22 cellular contexts compared by ENCODE assay signal in genomic region chr7:18177129-18177814, GRCh38.
A peak's percentile ranks its signal among the peaks of the same experiment; 100 is the strongest.
DNase-seq lines count a peak whose midpoint lies in the region; ATAC-seq and TF ChIP-seq lines count a peak whose summit lies in the region.
"Had no signal": no experiment of that assay in that cellular context is flagged by ENCODE, and none has a peak within 500 bp of the region (broad histone marks: within the 10 kb centered on the region; RNA-seq: fewer than 3 reads in every experiment).

No MANE protein-coding gene starts in this region.

- peak overlapping the region; percentile 54 for H3K27ac ChIP-seq in HL-60 (replicated peaks)
- no peak overlapping the region for H3K27ac ChIP-seq in endodermal cell (ENCODE audit: low read depth, low read length)
- H3K27ac ChIP-seq: lower lobe of right lung, parathyroid adenoma, vagina had no signal

- H3K4me1 ChIP-seq in endodermal cell (ENCODE audit: control insufficient read depth, insufficient read depth, low read length) = peaks cover 2% of the 10 kb centered on the region
- H3K4me1 ChIP-seq: lower lobe of right lung, parathyroid adenoma, vagina had no signal

- no peaks in the 10 kb centered on the region for H3K27me3 ChIP-seq in HL-60 (ENCODE audit: insufficient read depth, poor library complexity, severe bottlenecking)
- H3K27me3 ChIP-seq in endodermal cell (ENCODE audit: control insufficient read depth, insufficient read depth, low read length, poor library complexity, severe bottlenecking) = no peaks in the 10 kb centered on the region
- H3K27me3 ChIP-seq: heart left ventricle, vagina had no signal

- H3K27ac Mint-ChIP-seq in endodermal cell (peak overlapping the region; percentile 4), type B pancreatic cell (peak overlapping the region; percentile 79)
- H3K27ac Mint-ChIP-seq: activated CD4-positive, alpha-beta T cell treated with anti-CD3 and anti-CD28 coated beads for 36 hours; T-helper 2 cell treated with Interferon-gamma antibody and Interleukin-4, amounts not matched to agents 5 μg/mL and 100 μg/mL, for 36 hours had no signal

- no peak overlapping the region for H3K4me3 Mint-ChIP-seq in endodermal cell
- peak overlapping the region; percentile 21 for H3K4me3 Mint-ChIP-seq in type B pancreatic cell
- H3K4me3 Mint-ChIP-seq: activated CD4-positive, alpha-beta T cell treated with anti-CD3 and anti-CD28 coated beads for 36 hours had no signal

- H3K9me3 Mint-ChIP-seq in endodermal cell (peaks cover 2% of the 10 kb centered on the region), type B pancreatic cell (no peaks in the 10 kb centered on the region)
- H3K9me3 Mint-ChIP-seq: effector memory CD8-positive, alpha-beta T cell; T-helper 2 cell treated with Interferon-gamma antibody and Interleukin-4, amounts not matched to agents 5 μg/mL and 100 μg/mL, for 36 hours had no signal

- 94 to 95% methylated on average over 4 to 5 of the region's 5 CpGs for WGBS in endodermal cell (ENCODE audit: insufficient coverage in 1 of 2, insufficient read length in 1 of 2), 2 experiments

- DNase-seq in HL-60 (ENCODE audit: low read depth in 1 of 2, low spot score in 1 of 2) = no peak
- no peak for DNase-seq in endodermal cell
- no peak for DNase-seq in type B pancreatic cell (ENCODE audit: extremely low spot score, unreplicated experiment)
- DNase-seq in germinal center (ENCODE audit: low spot score) = no peak
- DNase-seq in NCI-H1694 treated with DMSO at 0.1 percent for 48 hours (lab: John Stamatoyannopoulos, UW) = no peak
- DNase-seq: activated CD8-positive, alpha-beta memory T cell treated with anti-CD3 and anti-CD28 coated beads, Interleukin-2, amount 50 U/mL, for 4 hours; activated naive CD4-positive, alpha-beta T cell; AML-193; aorta; cerebellar nuclear complex; heart left ventricle; Karpas-422; NCI-H1105; NCI-H526 had no signal

- no peak overlapping the region for H3K9ac ChIP-seq in endodermal cell (ENCODE audit: extremely low read depth, low read length, poor library complexity, severe bottlenecking)
- H3K9ac ChIP-seq: parathyroid adenoma had no signal

- peaks cover 30% of the 10 kb centered on the region for H3K4me1 Mint-ChIP-seq in endodermal cell
- H3K4me1 Mint-ChIP-seq in type B pancreatic cell (ENCODE audit: unreplicated experiment) = no peaks in the 10 kb centered on the region

- no peak for TF ChIP-seq CTCF in HL-60 (IDR thresholded peaks at IDR 0.05; ENCODE audit: insufficient read depth, low read length)
- TF ChIP-seq CTCF in endodermal cell (conservative IDR thresholded peaks at IDR 0.05) = peak; percentile 25
- no peak for TF ChIP-seq CTCF in type B pancreatic cell (conservative IDR thresholded peaks at IDR 0.05)

- H3K36me3 Mint-ChIP-seq in endodermal cell (ENCODE audit: low read depth) (no peaks in the 10 kb centered on the region), type B pancreatic cell (no peaks in the 10 kb centered on the region)

- H3K27me3 Mint-ChIP-seq in endodermal cell (ENCODE audit: insufficient read depth) (no peaks in the 10 kb centered on the region), type B pancreatic cell (no peaks in the 10 kb centered on the region)

- no peaks in the 10 kb centered on the region for H3K36me3 ChIP-seq in endodermal cell (ENCODE audit: control insufficient read depth, insufficient read depth, low read length)
- H3K36me3 ChIP-seq: heart left ventricle, lower lobe of right lung, vagina had no signal

- H3K4me3 ChIP-seq in HL-60 (replicated peaks; ENCODE audit: insufficient read depth, low read length) (no peak overlapping the region), endodermal cell (ENCODE audit: low read length) (no peak overlapping the region)
- H3K4me3 ChIP-seq: heart left ventricle, lower lobe of right lung, vagina had no signal

- peak; percentile 0 for ATAC-seq in GM19438 (IDR thresholded peaks at IDR 0.05; ENCODE audit: low read depth, unreplicated experiment)
- no peak for ATAC-seq in SK-N-SH treated with all-trans-retinoic acid at 6 μM for 48 hours

- H3K9me3 ChIP-seq in endodermal cell (ENCODE audit: control insufficient read depth, low read length) = no peaks in the 10 kb centered on the region
- H3K9me3 ChIP-seq: heart left ventricle, lower lobe of right lung, vagina had no signal

TF ChIP-seq in SK-N-SH treated with all-trans-retinoic acid at 6 μM for 48 hours, 23 proteins besides CTCF, POLR2A, EP300 and RAD21:
- TF ChIP-seq TCF4 (CRISPR knock-in tag; IDR thresholded peaks at IDR 0.05; ENCODE audit: borderline replicate concordance) = no peak
- TF ChIP-seq SNAI2 (CRISPR knock-in tag; IDR thresholded peaks at IDR 0.05) = no peak
- TF ChIP-seq PATZ1 (CRISPR knock-in tag; IDR thresholded peaks at IDR 0.05; ENCODE audit: borderline replicate concordance) = no peak
- TF ChIP-seq ZFP30 (CRISPR knock-in tag; IDR thresholded peaks at IDR 0.05) = no peak
- no peak for TF ChIP-seq POU6F1 (CRISPR knock-in tag; IDR thresholded peaks at IDR 0.05; ENCODE audit: borderline replicate concordance, low read depth)
- TF ChIP-seq ZNF70 (CRISPR knock-in tag; IDR thresholded peaks at IDR 0.05) = no peak
- no peak for TF ChIP-seq ESRRG (CRISPR knock-in tag; IDR thresholded peaks at IDR 0.05)
- TF ChIP-seq ISL1 (CRISPR knock-in tag; IDR thresholded peaks at IDR 0.05) = no peak
- TF ChIP-seq ZNF565 (CRISPR knock-in tag; conservative IDR thresholded peaks at IDR 0.05; ENCODE audit: low read depth) = no peak
- no peak for TF ChIP-seq GLIS3 (CRISPR knock-in tag; IDR thresholded peaks at IDR 0.05)
- no peak for TF ChIP-seq TSHZ2 (CRISPR knock-in tag; IDR thresholded peaks at IDR 0.05)
